ENCODE assay signal across 10 cellular contexts in the genomic region with DNA sequence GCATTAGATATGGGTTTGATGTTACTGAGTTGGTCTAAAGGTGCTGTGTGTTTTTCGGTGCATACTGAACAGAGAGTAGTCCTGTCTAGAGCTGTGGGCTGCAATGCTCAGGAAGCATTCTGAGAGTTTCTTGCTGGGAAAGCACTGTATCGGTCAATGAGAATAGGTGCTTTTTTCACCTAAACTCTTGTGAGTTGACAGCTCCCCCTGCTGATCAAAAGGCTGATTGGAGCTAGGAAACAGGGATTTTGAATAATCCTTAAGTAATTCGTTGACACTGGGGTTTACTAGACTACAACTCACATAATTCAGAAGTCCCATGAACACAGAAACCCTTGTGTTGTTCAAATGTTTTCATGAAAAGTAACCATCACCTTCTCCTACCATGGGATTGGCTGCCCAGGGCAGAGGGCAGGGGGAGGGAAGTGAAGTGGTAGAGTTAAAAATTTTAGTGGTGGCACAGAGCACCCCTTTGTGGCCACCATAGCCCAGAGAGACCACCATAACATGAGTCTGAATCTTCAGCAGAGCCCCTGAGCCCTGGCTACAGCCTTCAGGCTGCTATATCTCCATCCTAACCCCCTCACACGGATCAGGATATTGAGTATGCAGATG. TPM values are rescaled to one million over a fixed set of nuclear protein-coding genes. Genes with fewer than 3 reads are reported as not detected.
A peak's percentile ranks its signal among the peaks of the same experiment; 100 is the strongest.
DNase-seq lines count a peak whose midpoint lies in the region; ATAC-seq and TF ChIP-seq lines count a peak whose summit lies in the region.
"Had no signal": no experiment of that assay in that cellular context is flagged by ENCODE, and none has a peak within 500 bp of the region (broad histone marks: within the 10 kb centered on the region; RNA-seq: fewer than 3 reads in every experiment).

No MANE protein-coding gene starts in this region.

- no peaks in the 10 kb centered on the region for H3K4me1 Mint-ChIP-seq in CD4-positive, alpha-beta T cell (ENCODE audit: low read depth)
- peaks cover 2% of the 10 kb centered on the region for H3K4me1 Mint-ChIP-seq in activated naive CD8-positive, alpha-beta T cell treated with anti-CD3 and anti-CD28 coated beads, Interleukin-2, amount 10 ng/mL, durations not matched to agents 7 days and 5 days

- H3K27ac ChIP-seq in CD4-positive, alpha-beta T cell (ENCODE audit: low read depth, low read length): no peak overlapping the region
- H3K27ac ChIP-seq in OCI-LY3 (ENCODE audit: low read length): no peak overlapping the region
- H3K27ac ChIP-seq: skin epidermis had no signal

- H3K9me3 Mint-ChIP-seq in CD4-positive, alpha-beta T cell: no peaks in the 10 kb centered on the region
- no peaks in the 10 kb centered on the region for H3K9me3 Mint-ChIP-seq in activated naive CD8-positive, alpha-beta T cell treated with anti-CD3 and anti-CD28 coated beads, Interleukin-2, amount 10 ng/mL, durations not matched to agents 7 days and 5 days
- H3K9me3 Mint-ChIP-seq: T-helper 1 cell treated with Interleukin-12 subunit alpha and Interleukin-12 subunit beta and Interleukin-4 antibody, amounts not matched to agents 30 μg/mL and 1 μg/mL, for 36 hours had no signal

- H4K20me1 ChIP-seq in OCI-LY3 (ENCODE audit: insufficient read depth, low read length): no peaks in the 10 kb centered on the region

- no peak overlapping the region for H3K4me3 Mint-ChIP-seq in CD4-positive, alpha-beta T cell
- no peak overlapping the region for H3K4me3 Mint-ChIP-seq in activated naive CD8-positive, alpha-beta T cell treated with anti-CD3 and anti-CD28 coated beads, Interleukin-2, amount 10 ng/mL, durations not matched to agents 7 days and 5 days
- H3K4me3 Mint-ChIP-seq: T-helper 1 cell treated with Interleukin-12 subunit alpha and Interleukin-12 subunit beta and Interleukin-4 antibody, amounts not matched to agents 30 μg/mL and 1 μg/mL, for 36 hours had no signal

- CTCF ChIA-PET in CD4-positive, alpha-beta T cell (lab: Charles Lee): interaction anchor here (0.6 to 1.7 kb wide), 5 partner anchors 13 to 802 kb away, joined by 3 to 19 read pairs (median 3); a partner anchor contains a TSS

- H3K9me3 ChIP-seq in CD4-positive, alpha-beta T cell (ENCODE audit: control insufficient read depth, low read length): no peaks in the 10 kb centered on the region
- no peaks in the 10 kb centered on the region for H3K9me3 ChIP-seq in OCI-LY3 (ENCODE audit: insufficient read depth, low read length)

- POLR2A ChIA-PET in CD4-positive, alpha-beta T cell (lab: Charles Lee): interaction anchor here (0.8 to 1.7 kb wide), 3 partner anchors 13 to 760 kb away, joined by 3 read pairs; a partner anchor contains a TSS
- POLR2A ChIA-PET in activated naive CD8-positive, alpha-beta T cell treated with anti-CD3 and anti-CD28 coated beads, Interleukin-2, amount 10 ng/mL, durations not matched to agents 7 days and 5 days (lab: Charles Lee): no interaction called here

- H3K36me3 ChIP-seq in OCI-LY3 (replicated peaks; ENCODE audit: low read depth, low read length): no peaks in the 10 kb centered on the region

- no peaks in the 10 kb centered on the region for H3K79me2 ChIP-seq in OCI-LY3 (ENCODE audit: low read length)

- intact Hi-C loops in CD4-positive, alpha-beta T cell (cut with DNase I, micrococcal nuclease): loop anchor here (1.0 to 5.0 kb wide), 4 partner anchors 401 to 800 kb away; a partner anchor contains a TSS
- intact Hi-C loops in cardiac septum (cut with DNase I): loop anchor here (2.0 to 10.0 kb wide), 4 partner anchors 275 to 800 kb away; no protein-coding TSS in a partner anchor

- no peaks in the 10 kb centered on the region for H3K27me3 ChIP-seq in CD4-positive, alpha-beta T cell (ENCODE audit: control insufficient read depth, insufficient read depth, low read length)
- peaks cover 9% of the 10 kb centered on the region for H3K27me3 ChIP-seq in OCI-LY3 (ENCODE audit: low read depth, low read length)

- H3K27ac Mint-ChIP-seq in CD4-positive, alpha-beta T cell: no peak overlapping the region
- H3K27ac Mint-ChIP-seq in activated naive CD8-positive, alpha-beta T cell treated with anti-CD3 and anti-CD28 coated beads, Interleukin-2, amount 10 ng/mL, durations not matched to agents 7 days and 5 days: no peak overlapping the region
- H3K27ac Mint-ChIP-seq: T-helper 1 cell treated with Interleukin-12 subunit alpha and Interleukin-12 subunit beta and Interleukin-4 antibody, amounts not matched to agents 30 μg/mL and 1 μg/mL, for 36 hours had no signal

- no peak overlapping the region for H3K4me2 ChIP-seq in OCI-LY3 (ENCODE audit: low read length)

- no peak overlapping the region for H3K4me3 ChIP-seq in OCI-LY3 (ENCODE audit: low read length)
- H3K4me3 ChIP-seq: skin epidermis had no signal

- peak in 7 of 10 experiments; percentile 27 to 47 (median 35) for DNase-seq in CD4-positive, alpha-beta T cell
- DNase-seq in GM20000 (ENCODE audit: low spot score) (peak; percentile 59), cardiac septum (ENCODE audit: low spot score) (peak; percentile 15), retina (peak; percentile 65), HPDE6-E6E7 (ENCODE audit: extremely low spot score) (no peak)
- DNase-seq in activated naive CD8-positive, alpha-beta T cell treated with anti-CD3 and anti-CD28 coated beads, Interleukin-2, amount 10 ng/mL, durations not matched to agents 7 days and 5 days: peak; percentile 27

- H3K4me1 ChIP-seq in OCI-LY3 (ENCODE audit: low read length): no peaks in the 10 kb centered on the region

- H2AFZ ChIP-seq in OCI-LY3 (ENCODE audit: low read depth, low read length): no peak overlapping the region

- ATAC-seq in CD4-positive, alpha-beta T cell (ENCODE audit: poor library complexity): peak; percentile 49
- ATAC-seq in activated naive CD8-positive, alpha-beta T cell treated with anti-CD3 and anti-CD28 coated beads, Interleukin-2, amount 10 ng/mL, durations not matched to agents 7 days and 5 days (ENCODE audit: low read depth): peak; percentile 56
- ATAC-seq in GM18861 (IDR thresholded peaks at IDR 0.05; ENCODE audit: unreplicated experiment): no peak

- no peaks in the 10 kb centered on the region for H3K36me3 Mint-ChIP-seq in CD4-positive, alpha-beta T cell (ENCODE audit: low read depth)
- H3K36me3 Mint-ChIP-seq in activated naive CD8-positive, alpha-beta T cell treated with anti-CD3 and anti-CD28 coated beads, Interleukin-2, amount 10 ng/mL, durations not matched to agents 7 days and 5 days: no peaks in the 10 kb centered on the region

- TF ChIP-seq CTCF in CD4-positive, alpha-beta T cell (IDR thresholded peaks at IDR 0.05): peak; percentile 65
- TF ChIP-seq CTCF in GM20000 (IDR thresholded peaks at IDR 0.05; ENCODE audit: extremely low read depth, missing control alignments): peak; percentile 51
- TF ChIP-seq CTCF in OCI-LY3 (IDR thresholded peaks at IDR 0.05; ENCODE audit: low read depth, low read length): peak; percentile 90

- H3K27me3 Mint-ChIP-seq in CD4-positive, alpha-beta T cell: no peaks in the 10 kb centered on the region
- H3K27me3 Mint-ChIP-seq in activated naive CD8-positive, alpha-beta T cell treated with anti-CD3 and anti-CD28 coated beads, Interleukin-2, amount 10 ng/mL, durations not matched to agents 7 days and 5 days: peaks cover 3% of the 10 kb centered on the region

- H3K9ac ChIP-seq in OCI-LY3 (ENCODE audit: low read length): no peak overlapping the region

RNA-seq across cellular contexts. Expression of a gene that starts 13.0 kb away (rescaled TPM):
- 10 to 100 TPM; 26.4 to 30.2 TPM for total RNA-seq in CD4-positive, alpha-beta T cell
- 10 to 100 TPM; 86.2 to 88.2 TPM for total RNA-seq in activated naive CD8-positive, alpha-beta T cell treated with anti-CD3 and anti-CD28 coated beads, Interleukin-2, amount 10 ng/mL, durations not matched to agents 7 days and 5 days
- total RNA-seq in cardiac septum: 77.6 TPM

RNA-seq across cellular contexts. Expression of a gene that starts 19.0 kb away (rescaled TPM):
- total RNA-seq in CD4-positive, alpha-beta T cell: 10 to 100 TPM; 29.1 to 29.2 TPM
- total RNA-seq in activated naive CD8-positive, alpha-beta T cell treated with anti-CD3 and anti-CD28 coated beads, Interleukin-2, amount 10 ng/mL, durations not matched to agents 7 days and 5 days: 10 to 100 TPM; 30.5 to 32.6 TPM
- total RNA-seq in cardiac septum: 18.1 TPM
